In the genomic region with DNA sequence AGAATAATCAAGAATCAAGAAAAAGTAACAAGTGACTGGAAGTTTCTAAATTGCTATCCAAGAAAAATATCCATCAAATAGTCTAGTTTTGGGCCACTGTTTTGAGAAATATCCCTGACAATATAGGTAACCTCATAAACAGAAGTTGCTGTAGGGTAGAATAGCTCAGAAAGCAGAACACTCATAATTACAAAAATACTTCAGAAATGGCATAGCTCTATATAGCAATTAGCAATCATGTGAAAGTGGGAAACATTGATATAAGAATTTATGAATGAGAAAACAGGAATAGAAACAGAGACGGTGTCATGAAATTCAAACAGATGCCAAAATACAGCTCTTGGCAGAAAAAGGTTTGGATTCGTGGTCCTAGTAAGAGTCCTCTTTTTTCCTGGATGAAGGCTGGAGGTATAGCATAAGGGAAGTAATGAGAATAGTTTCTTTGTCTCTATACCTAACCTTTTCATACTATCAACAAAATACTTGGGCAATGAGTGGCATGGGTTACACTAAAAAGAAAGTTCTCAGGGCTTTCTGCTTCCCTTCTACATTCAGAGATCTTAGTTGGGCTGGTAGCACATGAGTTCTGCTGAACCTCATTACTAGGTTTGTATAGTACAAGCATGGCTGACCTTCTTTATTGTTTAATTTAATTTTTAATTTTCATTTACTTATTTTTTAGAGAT, we compare ENCODE assay signal across 26 cellular contexts. TPM values are rescaled to one million over a fixed set of nuclear protein-coding genes. Genes with fewer than 3 reads are reported as not detected.
DNase-seq lines count a peak whose midpoint lies in the region; TF ChIP-seq lines count a peak whose summit lies in the region.
"Had no signal": no experiment of that assay in that cellular context is flagged by ENCODE, and none has a peak within 500 bp of the region (broad histone marks: within the 10 kb centered on the region; RNA-seq: fewer than 3 reads in every experiment).

No MANE protein-coding gene starts in this region.

- no peaks in the 10 kb centered on the region for H3K9me3 ChIP-seq in OCI-LY1 (ENCODE audit: low read length)
- no peaks in the 10 kb centered on the region for H3K9me3 ChIP-seq in skeletal muscle satellite cell (replicated peaks; ENCODE audit: low read length)
- no peaks in the 10 kb centered on the region for H3K9me3 ChIP-seq in uterus
- no peaks in the 10 kb centered on the region for H3K9me3 ChIP-seq in suprapubic skin
- H3K9me3 ChIP-seq: prostate gland had no signal

- TF ChIP-seq EP300 in suprapubic skin (IDR thresholded peaks at IDR 0.05): no peak

- H3K9me2 ChIP-seq in OCI-LY1 (ENCODE audit: low read depth, low read length): no peaks in the 10 kb centered on the region

- no peak overlapping the region for H2AFZ ChIP-seq in OCI-LY1 (ENCODE audit: low read length)

- H3K36me3 ChIP-seq in OCI-LY1 (ENCODE audit: insufficient read depth, low read length) (no peaks in the 10 kb centered on the region), skeletal muscle satellite cell (ENCODE audit: insufficient read depth, low read length) (no peaks in the 10 kb centered on the region), uterus (no peaks in the 10 kb centered on the region), suprapubic skin (no peaks in the 10 kb centered on the region)
- H3K36me3 ChIP-seq: prostate gland had no signal

- peaks cover 4% of the 10 kb centered on the region; the same call in 1 of the 2 replicates for H3F3A ChIP-seq in OCI-LY1 (ENCODE audit: insufficient read depth, low read length)

- H3K9ac ChIP-seq in OCI-LY1 (ENCODE audit: low read length): no peak overlapping the region
- H3K9ac ChIP-seq in skeletal muscle satellite cell (ENCODE audit: low read depth, low read length): peak overlapping the region; percentile 36

- H3K4me1 ChIP-seq in OCI-LY1 (ENCODE audit: insufficient read depth, low read length, severe bottlenecking) (peaks cover 42% of the 10 kb centered on the region), skeletal muscle satellite cell (ENCODE audit: control insufficient read depth, insufficient read depth, low read length) (peaks cover 37% of the 10 kb centered on the region), uterus (no peaks in the 10 kb centered on the region), suprapubic skin (peaks cover 14% of the 10 kb centered on the region)
- H3K4me1 ChIP-seq: prostate gland had no signal

- 60% methylated on average over 2 of the region's 2 CpGs for WGBS in suprapubic skin

- no peak for TF ChIP-seq POLR2A in uterus (IDR thresholded peaks at IDR 0.05)
- TF ChIP-seq POLR2A in suprapubic skin (IDR thresholded peaks at IDR 0.05): no peak

- H3K27me3 ChIP-seq in OCI-LY1 (ENCODE audit: insufficient read depth, low read length) (no peaks in the 10 kb centered on the region), skeletal muscle satellite cell (ENCODE audit: control insufficient read depth, insufficient read depth, low read length) (no peaks in the 10 kb centered on the region), uterus (no peaks in the 10 kb centered on the region), suprapubic skin (no peaks in the 10 kb centered on the region)

- no peaks in the 10 kb centered on the region for H4K20me1 ChIP-seq in OCI-LY1 (ENCODE audit: insufficient read depth, low read length)

- TF ChIP-seq CTCF in OCI-LY1 (IDR thresholded peaks at IDR 0.05; ENCODE audit: low read length) (no peak), uterus (IDR thresholded peaks at IDR 0.05) (no peak), suprapubic skin (IDR thresholded peaks at IDR 0.05) (no peak)

- H3K4me3 ChIP-seq in OCI-LY1 (ENCODE audit: low read depth, low read length, poor library complexity, severe bottlenecking) (no peak overlapping the region), skeletal muscle satellite cell (ENCODE audit: low read length) (no peak overlapping the region), uterus (no peak overlapping the region), suprapubic skin (no peak overlapping the region)
- H3K4me3 ChIP-seq: prostate gland, SK-N-MC had no signal

- H3K79me2 ChIP-seq in OCI-LY1 (ENCODE audit: insufficient read depth, low read length): peaks cover 71% of the 10 kb centered on the region

- DNase-seq in NOMO-1 treated with DMSO at 0.1 percent for 48 hours (lab: John Stamatoyannopoulos, UW; ENCODE audit: unreplicated experiment) (peak; percentile 42), NOMO-1 treated with dmso at 0.1 percent for 144 hours (lab: John Stamatoyannopoulos, UW; ENCODE audit: unreplicated experiment) (no peak), epithelial cell of prostate (ENCODE audit: low read depth, low spot score) (no peak), uterus (no peak), suprapubic skin (ENCODE audit: low spot score in 2 of 2) (no peak), DMS 273 treated with DMSO at 0.1 percent for 48 hours (lab: John Stamatoyannopoulos, UW) (no peak)
- DNase-seq: 8988T; activated CD4-positive, CD25-positive, alpha-beta regulatory T cell treated with anti-CD3 and anti-CD28 coated beads, Interleukin-2, amount 50 U/mL, for 72 hours; activated CD8-positive, alpha-beta T cell treated with anti-CD3 and anti-CD28 coated beads, Interleukin-2, amount 10 ng/mL, durations not matched to agents 7 days and 5 days; activated gamma-delta T cell; activated naive CD8-positive, alpha-beta T cell treated with anti-CD3 and anti-CD28 coated beads, Interleukin-2, amount 10 ng/mL, durations not matched to agents 7 days and 5 days; CD4-positive, alpha-beta memory T cell; cerebellar nuclear complex; effector CD4-positive, alpha-beta T cell; left cardiac atrium; NCI-H1105; NCI-H1930; NCI-H526; RPMI8226; stimulated activated CD4-positive, alpha-beta T cell treated with anti-CD3 and anti-CD28 coated beads, Interleukin-15, amount 100 ng/mL, for 24 hours; stimulated activated naive CD4-positive, alpha-beta T cell; T-helper 17 cell had no signal

- intact Hi-C loops in uterus (cut with DNase I; ENCODE audit: low total_unique reads): no loop called here

- H3K4me2 ChIP-seq in OCI-LY1 (ENCODE audit: low read length) (no peak overlapping the region), skeletal muscle satellite cell (ENCODE audit: low read length) (no peak overlapping the region)

- H3K27ac ChIP-seq in OCI-LY1 (ENCODE audit: low read depth, low read length, poor library complexity, severe bottlenecking) (peak overlapping the region; percentile 63), epithelial cell of prostate (peak overlapping the region; percentile 93), uterus (no peak overlapping the region), suprapubic skin (no peak overlapping the region)
- H3K27ac ChIP-seq: prostate gland, SK-N-MC had no signal

RNA-seq across cellular contexts. Expression of a gene that starts 33.5 kb away (rescaled TPM):
- 68.6 and 107 TPM in 2 replicates for total RNA-seq in skeletal muscle satellite cell (2012; rRNA removed)
- 100 to 1,000 TPM in 2 of 4 donors, 10 to 100 TPM in 2; 39.4 to 211 (median 107) TPM for total RNA-seq in uterus
- total RNA-seq in suprapubic skin: 100 to 1,000 TPM in 1 of 4 donors, 10 to 100 TPM in 3; 68.8 to 176 (median 80.6) TPM

Comparison
In these comparisons a context has a peak if more than half of its experiments do, and no peak if none do; other contexts are left out.
1. H3K27ac ChIP-seq: peak in OCI-LY1 (single experiment) and epithelial cell of prostate (single experiment); none in uterus (0 of 2) and suprapubic skin (single experiment).